Comparison of ENCODE assay signal across 33 cellular contexts in genomic region chr21:32693581-32693980, GRCh38.
"Had no signal": no experiment of that assay in that cellular context is flagged by ENCODE, and none has a peak within 500 bp of the region (broad histone marks: within the 10 kb centered on the region; RNA-seq: fewer than 3 reads in every experiment).

No MANE protein-coding gene starts in this region.

- H3K9me3 ChIP-seq: MG63 had no signal

- DNase-seq: Kasumi-1, MG63, MM.1S, MV-4-11, NCI-H1048, NCI-H1092, NCI-H1092 treated with DMSO at 0.1 percent for 48 hours, NCI-H1105, NCI-H1105 treated with DMSO at 0.1 percent for 48 hours, NCI-H1417, NCI-H1417 treated with DMSO at 0.1 percent for 48 hours, NCI-H1436, NCI-H1436 treated with DMSO at 0.1 percent for 48 hours, NCI-H146, NCI-H1694, NCI-H1694 treated with DMSO at 0.1 percent for 48 hours, NCI-H187, NCI-H187 treated with DMSO at 0.1 percent for 48 hours, NCI-H1930, NCI-H2029, NCI-H2029 treated with DMSO at 0.1 percent for 48 hours, NCI-H2081, NCI-H2081 treated with DMSO at 0.1 percent for 48 hours, NCI-H2107, NCI-H2171, NCI-H2171 treated with DMSO at 0.1 percent for 48 hours, NCI-H2227 treated with DMSO at 0.1 percent for 48 hours, NCI-H226, NCI-H345, NCI-H446, NCI-H446 treated with DMSO at 0.1 percent for 48 hours, NCI-H510A, NCI-H510A treated with DMSO at 0.1 percent for 48 hours had no signal

- H3K36me3 ChIP-seq: MG63 had no signal

- H3K27me3 ChIP-seq: MG63 had no signal

- H3K4me3 ChIP-seq: MG63 had no signal
